In genomic region chr2:190698895-190699294, GRCh38 we compare ENCODE assay signal across 18 cellular contexts. TPM values are rescaled to one million over a fixed set of nuclear protein-coding genes. Genes with fewer than 3 reads are reported as not detected.
DNase-seq lines count a peak whose midpoint lies in the region; ATAC-seq and TF ChIP-seq lines count a peak whose summit lies in the region.
"Had no signal": no experiment of that assay in that cellular context is flagged by ENCODE, and none has a peak within 500 bp of the region (broad histone marks: within the 10 kb centered on the region; RNA-seq: fewer than 3 reads in every experiment).

No MANE protein-coding gene starts in this region.

- no peak overlapping the region for H2AFZ ChIP-seq in osteoblast (ENCODE audit: low read length)

- DNase-seq in NCI-H2227 (lab: John Stamatoyannopoulos, UW; ENCODE audit: unreplicated experiment): peak; percentile 30
- no peak for DNase-seq in NCI-H2227 treated with DMSO at 0.1 percent for 48 hours (lab: John Stamatoyannopoulos, UW)
- no peak for DNase-seq in WERI-Rb-1
- DNase-seq in foreskin fibroblast: peak in 1 of 2 donors; percentile 37
- DNase-seq in osteoblast (ENCODE audit: insufficient read length, low spot score, missing footprints): no peak
- no peak for DNase-seq in GM13977 (ENCODE audit: low spot score)
- DNase-seq in AG08396 (ENCODE audit: low spot score): no peak
- DNase-seq: 8988T; activated CD4-positive, alpha-beta T cell treated with anti-CD3 and anti-CD28 coated beads for 48 hours; caudate nucleus; DMS79; KBM-7; left cardiac atrium; NCI-H2029; occipital lobe; T-cell; upper lobe of left lung had no signal

- no peaks in the 10 kb centered on the region for H3K4me1 ChIP-seq in osteoblast (ENCODE audit: insufficient read depth, low read length)
- H3K4me1 ChIP-seq: upper lobe of left lung had no signal

- no peak for ATAC-seq in HG03571 (IDR thresholded peaks at IDR 0.05; ENCODE audit: unreplicated experiment)
- ATAC-seq: T-cell had no signal

- TF ChIP-seq CTCF in WERI-Rb-1 (IDR thresholded peaks at IDR 0.05; ENCODE audit: low read depth, low read length) (0 out of 2 replicates have a peak, but pooled peaks have one; percentile 6), foreskin fibroblast (IDR thresholded peaks at IDR 0.05; ENCODE audit: low read depth, low read length) (peak; percentile 23), osteoblast (IDR thresholded peaks at IDR 0.05; ENCODE audit: extremely low read depth, low read depth, low read length) (peak; percentile 43), GM13977 (IDR thresholded peaks at IDR 0.05; ENCODE audit: extremely low read depth, insufficient read depth, missing control alignments) (no peak)

- H3K79me2 ChIP-seq in osteoblast (ENCODE audit: insufficient read depth, low read length): no peaks in the 10 kb centered on the region

- no peak overlapping the region for H3K4me2 ChIP-seq in osteoblast (ENCODE audit: insufficient read depth, low read length)

- in situ Hi-C loops in GM13977 (cut with MboI; ENCODE audit: low pct_unique_long_range_greater_than_20kb, low sequenced_read_pairs, unreplicated experiment): no loop called here

- H3K36me3 ChIP-seq in WERI-Rb-1 (no peaks in the 10 kb centered on the region), osteoblast (ENCODE audit: insufficient read depth, low read length) (no peaks in the 10 kb centered on the region)
- H3K36me3 ChIP-seq: upper lobe of left lung had no signal

- H3K27ac ChIP-seq in WERI-Rb-1 (no peak overlapping the region), osteoblast (ENCODE audit: low read depth, low read length) (no peak overlapping the region)
- H3K27ac ChIP-seq: upper lobe of left lung had no signal

- no peaks in the 10 kb centered on the region for H4K20me1 ChIP-seq in osteoblast (ENCODE audit: insufficient read depth, low read length)

- H3K27me3 ChIP-seq in WERI-Rb-1 (ENCODE audit: insufficient read depth, low read depth, severe bottlenecking) (no peaks in the 10 kb centered on the region), osteoblast (ENCODE audit: insufficient read depth, low read length) (peaks cover 4% of the 10 kb centered on the region)
- H3K27me3 ChIP-seq: upper lobe of left lung had no signal

- H3K9me3 ChIP-seq in WERI-Rb-1 (ENCODE audit: severe bottlenecking): no peaks in the 10 kb centered on the region
- no peaks in the 10 kb centered on the region for H3K9me3 ChIP-seq in osteoblast (ENCODE audit: low read depth, low read length)
- H3K9me3 ChIP-seq: upper lobe of left lung had no signal

- H3K4me3 ChIP-seq in WERI-Rb-1 (ENCODE audit: low read depth, low read length): no peak overlapping the region
- no peak overlapping the region for H3K4me3 ChIP-seq in foreskin fibroblast (ENCODE audit: low read depth in 1 of 2, low read length in 2 of 2)
- H3K4me3 ChIP-seq in osteoblast (ENCODE audit: insufficient read depth, low read length): no peak overlapping the region
- H3K4me3 ChIP-seq: upper lobe of left lung had no signal

RNA-seq across cellular contexts. Expression of gene NAB1, which starts 50.0 kb away (rescaled TPM):
- total RNA-seq in osteoblast: 44.2 TPM in 2 replicates
